Comparison of ENCODE assay signal across 1 cellular context in the genomic region with DNA sequence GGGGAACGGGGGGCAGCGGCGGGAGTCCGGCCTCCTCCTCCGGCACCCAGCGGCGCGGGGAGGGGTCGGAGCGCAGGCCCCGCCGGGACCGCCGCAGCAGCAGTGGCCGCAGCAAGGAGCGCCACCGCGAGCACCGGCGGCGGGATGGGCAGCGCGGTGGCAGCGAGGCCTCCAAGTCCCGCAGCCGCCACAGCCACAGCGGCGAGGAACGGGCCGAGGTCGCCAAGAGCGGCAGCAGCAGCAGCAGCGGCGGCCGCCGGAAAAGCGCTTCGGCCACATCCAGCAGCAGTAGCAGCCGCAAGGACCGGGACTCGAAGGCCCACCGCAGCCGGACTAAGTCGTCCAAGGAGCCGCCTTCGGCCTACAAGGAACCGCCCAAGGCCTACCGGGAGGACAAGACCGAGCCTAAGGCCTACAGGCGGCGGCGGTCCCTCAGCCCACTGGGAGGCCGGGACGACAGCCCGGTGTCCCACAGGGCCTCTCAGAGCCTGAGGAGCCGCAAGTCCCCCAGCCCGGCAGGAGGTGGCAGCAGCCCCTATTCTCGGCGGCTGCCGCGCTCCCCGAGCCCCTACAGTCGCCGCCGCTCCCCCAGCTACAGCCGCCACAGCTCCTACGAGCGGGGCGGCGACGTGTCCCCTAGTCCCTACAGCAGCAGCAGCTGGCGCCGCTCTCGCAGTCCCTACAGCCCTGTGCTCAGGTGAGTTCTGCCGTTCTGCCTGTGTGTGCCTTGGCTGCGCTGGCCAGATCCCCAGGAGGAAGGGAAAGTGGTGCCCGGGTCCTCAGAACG.
TF ChIP-seq lines count a peak whose summit lies in the region.

No MANE protein-coding gene starts in this region.

TF ChIP-seq in SK-N-SH, 30 proteins besides CTCF, POLR2A, EP300 and RAD21 (continued from another document):
- TF ChIP-seq, protein P1, sequence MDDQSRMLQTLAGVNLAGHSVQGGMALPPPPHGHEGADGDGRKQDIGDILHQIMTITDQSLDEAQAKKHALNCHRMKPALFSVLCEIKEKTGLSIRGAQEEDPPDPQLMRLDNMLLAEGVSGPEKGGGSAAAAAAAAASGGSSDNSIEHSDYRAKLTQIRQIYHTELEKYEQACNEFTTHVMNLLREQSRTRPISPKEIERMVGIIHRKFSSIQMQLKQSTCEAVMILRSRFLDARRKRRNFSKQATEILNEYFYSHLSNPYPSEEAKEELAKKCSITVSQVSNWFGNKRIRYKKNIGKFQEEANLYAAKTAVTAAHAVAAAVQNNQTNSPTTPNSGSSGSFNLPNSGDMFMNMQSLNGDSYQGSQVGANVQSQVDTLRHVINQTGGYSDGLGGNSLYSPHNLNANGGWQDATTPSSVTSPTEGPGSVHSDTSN (IDR thresholded peaks at IDR 0.05) = no peak
- TF ChIP-seq FOSL2 (IDR thresholded peaks at IDR 0.05; ENCODE audit: borderline replicate concordance, low read depth) (no peak), YY1 (IDR thresholded peaks at IDR 0.05; ENCODE audit: low read depth) (no peak), CHD2 (IDR thresholded peaks at IDR 0.05; ENCODE audit: low read length, partially characterized antibody) (no peak), MXI1 (IDR thresholded peaks at IDR 0.05; ENCODE audit: low read depth, low read length) (peak; percentile 67; the same call in 1 of the 2 replicates), ELF1 (IDR thresholded peaks at IDR 0.05) (no peak), GABPA (IDR thresholded peaks at IDR 0.05; ENCODE audit: low read depth) (no peak), RFX5 (IDR thresholded peaks at IDR 0.05; ENCODE audit: low read length) (no peak), FOXJ3 (CRISPR knock-in tag; IDR thresholded peaks at IDR 0.05) (0 out of 2 replicates have a peak, but pooled peaks have one; percentile 16)
- TF ChIP-seq, protein P2, sequence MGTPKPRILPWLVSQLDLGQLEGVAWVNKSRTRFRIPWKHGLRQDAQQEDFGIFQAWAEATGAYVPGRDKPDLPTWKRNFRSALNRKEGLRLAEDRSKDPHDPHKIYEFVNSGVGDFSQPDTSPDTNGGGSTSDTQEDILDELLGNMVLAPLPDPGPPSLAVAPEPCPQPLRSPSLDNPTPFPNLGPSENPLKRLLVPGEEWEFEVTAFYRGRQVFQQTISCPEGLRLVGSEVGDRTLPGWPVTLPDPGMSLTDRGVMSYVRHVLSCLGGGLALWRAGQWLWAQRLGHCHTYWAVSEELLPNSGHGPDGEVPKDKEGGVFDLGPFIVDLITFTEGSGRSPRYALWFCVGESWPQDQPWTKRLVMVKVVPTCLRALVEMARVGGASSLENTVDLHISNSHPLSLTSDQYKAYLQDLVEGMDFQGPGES (IDR thresholded peaks at IDR 0.05; ENCODE audit: low read depth, low read length) = no peak
- TF ChIP-seq, protein P3, sequence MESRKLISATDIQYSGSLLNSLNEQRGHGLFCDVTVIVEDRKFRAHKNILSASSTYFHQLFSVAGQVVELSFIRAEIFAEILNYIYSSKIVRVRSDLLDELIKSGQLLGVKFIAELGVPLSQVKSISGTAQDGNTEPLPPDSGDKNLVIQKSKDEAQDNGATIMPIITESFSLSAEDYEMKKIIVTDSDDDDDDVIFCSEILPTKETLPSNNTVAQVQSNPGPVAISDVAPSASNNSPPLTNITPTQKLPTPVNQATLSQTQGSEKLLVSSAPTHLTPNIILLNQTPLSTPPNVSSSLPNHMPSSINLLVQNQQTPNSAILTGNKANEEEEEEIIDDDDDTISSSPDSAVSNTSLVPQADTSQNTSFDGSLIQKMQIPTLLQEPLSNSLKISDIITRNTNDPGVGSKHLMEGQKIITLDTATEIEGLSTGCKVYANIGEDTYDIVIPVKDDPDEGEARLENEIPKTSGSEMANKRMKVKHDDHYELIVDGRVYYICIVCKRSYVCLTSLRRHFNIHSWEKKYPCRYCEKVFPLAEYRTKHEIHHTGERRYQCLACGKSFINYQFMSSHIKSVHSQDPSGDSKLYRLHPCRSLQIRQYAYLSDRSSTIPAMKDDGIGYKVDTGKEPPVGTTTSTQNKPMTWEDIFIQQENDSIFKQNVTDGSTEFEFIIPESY (IDR thresholded peaks at IDR 0.05; ENCODE audit: borderline replicate concordance, low read depth) = no peak
- TF ChIP-seq, protein P4, sequence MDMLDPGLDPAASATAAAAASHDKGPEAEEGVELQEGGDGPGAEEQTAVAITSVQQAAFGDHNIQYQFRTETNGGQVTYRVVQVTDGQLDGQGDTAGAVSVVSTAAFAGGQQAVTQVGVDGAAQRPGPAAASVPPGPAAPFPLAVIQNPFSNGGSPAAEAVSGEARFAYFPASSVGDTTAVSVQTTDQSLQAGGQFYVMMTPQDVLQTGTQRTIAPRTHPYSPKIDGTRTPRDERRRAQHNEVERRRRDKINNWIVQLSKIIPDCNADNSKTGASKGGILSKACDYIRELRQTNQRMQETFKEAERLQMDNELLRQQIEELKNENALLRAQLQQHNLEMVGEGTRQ (IDR thresholded peaks at IDR 0.05; ENCODE audit: borderline replicate concordance, low read depth, low read length) = no peak
